In genomic region chr5:37940931-37941623, GRCh38 we compare ENCODE assay signal across 26 cellular contexts.
DNase-seq lines count a peak whose midpoint lies in the region; ATAC-seq, FAIRE-seq and TF ChIP-seq lines count a peak whose summit lies in the region.
"Had no signal": no experiment of that assay in that cellular context is flagged by ENCODE, and none has a peak within 500 bp of the region (broad histone marks: within the 10 kb centered on the region; RNA-seq: fewer than 3 reads in every experiment).

No MANE protein-coding gene starts in this region.

- no peak for TF ChIP-seq CTCF in foreskin keratinocyte (conservative IDR thresholded peaks at IDR 0.05)

- peak overlapping the region; percentile 29 for H3K27ac ChIP-seq in foreskin keratinocyte
- H3K27ac ChIP-seq: thyroid gland, VCaP had no signal

- DNase-seq in DMS53 treated with DMSO at 0.1 percent for 48 hours (lab: John Stamatoyannopoulos, UW; ENCODE audit: unreplicated experiment) (peak; percentile 45), HT1080 (ENCODE audit: low read depth) (peak; percentile 8), RCC 7860 (ENCODE audit: low spot score) (peak; percentile 28), foreskin keratinocyte (peak; percentile 83 to 91), GDM1 (lab: John Stamatoyannopoulos, UW) (no peak), GM12891 (ENCODE audit: insufficient read length, low spot score) (no peak)
- no peak for DNase-seq in stimulated activated CD4-positive, alpha-beta T cell treated with anti-CD3 and anti-CD28 coated beads, Interleukin-2, amount 100 ng/mL, for 48 hours
- DNase-seq in stimulated activated CD4-positive, alpha-beta T cell treated with anti-CD3 and anti-CD28 coated beads, Interleukin-15, amount 100 ng/mL, for 24 hours: no peak
- DNase-seq: ACHN; activated CD4-positive, alpha-beta T cell treated with anti-CD3 and anti-CD28 coated beads, Interleukin-2, amount 10 ng/mL, durations not matched to agents 24 days and 14 days; activated gamma-delta T cell treated with Interleukin-2 at 50 U/mL for 16 hours; activated T-cell treated with anti-CD3 and anti-CD28 coated beads, Interleukin-2, amount 50 U/mL, for 24 hours; BE2C; CD8-positive, alpha-beta memory T cell; dermis blood vessel endothelial cell; Karpas-422; left ventricle myocardium superior; naive thymus-derived CD8-positive, alpha-beta T cell; NCI-H1694; NCI-H748 treated with DMSO at 0.1 percent for 48 hours; SHP77 treated with DMSO at 0.1 percent for 48 hours; stimulated activated naive CD8-positive, alpha-beta T cell treated with anti-CD3 and anti-CD28 coated beads, Interleukin-15, amount 100 ng/mL, for 72 hours; thyroid gland had no signal

- peaks cover 28% of the 10 kb centered on the region for H3K4me1 ChIP-seq in foreskin keratinocyte
- H3K4me1 ChIP-seq: thyroid gland had no signal

- ATAC-seq in foreskin keratinocyte: peak; percentile 91
- ATAC-seq: HCT116; left ventricle myocardium superior; naive thymus-derived CD8-positive, alpha-beta T cell; stimulated activated naive CD8-positive, alpha-beta T cell treated with anti-CD3 and anti-CD28 coated beads, Interleukin-15, amount 100 ng/mL, for 72 hours had no signal

- no peak for TF ChIP-seq POLR2A in GM12891 (IDR thresholded peaks at IDR 0.05; ENCODE audit: low read depth, low read length)

- FAIRE-seq in RCC 7860 (lab: Jason Lieb, UNC) (peak; percentile 63), GM12891 (lab: Jason Lieb, UNC) (no peak)
- FAIRE-seq: islet of Langerhans had no signal

- no peaks in the 10 kb centered on the region for H3K27me3 ChIP-seq in foreskin keratinocyte
- H3K27me3 ChIP-seq: BE2C, thyroid gland had no signal

TF ChIP-seq in GM12891, 5 proteins besides CTCF, POLR2A, EP300 and RAD21:
- no peak for TF ChIP-seq SPI1 (IDR thresholded peaks at IDR 0.05; ENCODE audit: low read depth, low read length)
- TF ChIP-seq POU2F2 (IDR thresholded peaks at IDR 0.05; ENCODE audit: low read depth, low read length): no peak
- TF ChIP-seq TAF1 (IDR thresholded peaks at IDR 0.05; ENCODE audit: low read depth, low read length): no peak
- no peak for TF ChIP-seq POLR2AphosphoS5 (IDR thresholded peaks at IDR 0.05; ENCODE audit: low read depth, low read length)
- TF ChIP-seq PAX5 (IDR thresholded peaks at IDR 0.05; ENCODE audit: insufficient read depth, low read length, severe bottlenecking): no peak

Comparison
In these comparisons a context has a peak if more than half of its experiments do, and no peak if none do; other contexts are left out.
1. DNase-seq: peak in DMS53 treated with DMSO at 0.1 percent for 48 hours (single experiment), HT1080 (single experiment), RCC 7860 (single experiment) and foreskin keratinocyte (2 of 2); none in stimulated activated CD4-positive, alpha-beta T cell treated with anti-CD3 and anti-CD28 coated beads, Interleukin-2, amount 100 ng/mL, for 48 hours (0 of 2), stimulated activated CD4-positive, alpha-beta T cell treated with anti-CD3 and anti-CD28 coated beads, Interleukin-15, amount 100 ng/mL, for 24 hours (single experiment), GDM1 (single experiment) and GM12891 (single experiment).